In the genomic region with DNA sequence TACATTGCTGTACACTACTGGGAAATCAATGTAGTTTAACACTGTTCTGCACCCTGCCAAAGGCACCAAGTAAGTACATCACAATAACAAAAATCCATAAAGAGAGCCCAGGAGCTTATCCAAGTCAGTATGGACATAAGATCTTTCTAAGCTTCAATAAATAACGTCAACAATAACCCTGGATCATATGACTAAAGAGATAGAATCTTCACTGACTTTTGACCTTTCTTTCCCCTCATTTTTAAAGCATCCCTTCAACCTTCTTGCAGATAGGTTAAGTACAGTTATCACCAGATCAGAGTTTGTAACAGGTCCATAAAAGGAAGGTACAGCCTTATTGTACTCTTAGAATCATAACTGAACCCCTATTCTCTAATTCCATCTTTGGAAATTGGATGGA, we compare ENCODE assay signal across 13 cellular contexts. TPM values are rescaled to one million over a fixed set of nuclear protein-coding genes. Genes with fewer than 3 reads are reported as not detected.
DNase-seq lines count a peak whose midpoint lies in the region; ATAC-seq and TF ChIP-seq lines count a peak whose summit lies in the region.
"Had no signal": no experiment of that assay in that cellular context is flagged by ENCODE, and none has a peak within 500 bp of the region (broad histone marks: within the 10 kb centered on the region; RNA-seq: fewer than 3 reads in every experiment).

No MANE protein-coding gene starts in this region.

- CTCF ChIA-PET in Panc1 (lab: Charles Lee): no interaction called here

- H3K9me3 ChIP-seq in Panc1 (ENCODE audit: control insufficient read depth, insufficient read depth, low read depth, low read length) (no peaks in the 10 kb centered on the region), esophagus squamous epithelium (no peaks in the 10 kb centered on the region)

- no peak for TF ChIP-seq POLR2A in esophagus squamous epithelium (IDR thresholded peaks at IDR 0.05)

- peaks cover 16% of the 10 kb centered on the region for H3K36me3 ChIP-seq in Panc1 (ENCODE audit: control insufficient read depth, insufficient read depth, low read length)
- peaks cover 6 to 30% (median 17%) of the 10 kb centered on the region in 3 donors for H3K36me3 ChIP-seq in esophagus squamous epithelium

- H3K4me3 ChIP-seq in Panc1 (ENCODE audit: low read depth in 2 of 2, low read length in 2 of 2) (no peak overlapping the region), esophagus squamous epithelium (no peak overlapping the region)

- intact Hi-C loops in Panc1 (cut with micrococcal nuclease; ENCODE audit: unreplicated experiment) (no loop called here), esophagus squamous epithelium (cut with DNase I) (loop anchor here (10.0 kb wide), 1 partner anchor 59 kb away; the partner anchor contains the start of gene ABCC1)

- peaks cover 30% of the 10 kb centered on the region for H3K4me1 ChIP-seq in Panc1 (ENCODE audit: control insufficient read depth, insufficient read depth, low read length)
- peaks cover 23 to 68% (median 26%) of the 10 kb centered on the region in 3 donors for H3K4me1 ChIP-seq in esophagus squamous epithelium

- TF ChIP-seq CTCF in Panc1 (IDR thresholded peaks at IDR 0.05) (no peak), esophagus squamous epithelium (IDR thresholded peaks at IDR 0.05) (no peak)

- H3K27ac ChIP-seq in Panc1 (ENCODE audit: low read length): peak overlapping the region; percentile 99
- peak overlapping the region in 3 of 4 donors; percentile 97 to 98 (median 97) for H3K27ac ChIP-seq in esophagus squamous epithelium

- H3K27me3 Mint-ChIP-seq in activated T-cell treated with anti-CD3 and anti-CD28 coated beads, Interleukin-2, amount 50 U/mL, for 72 hours (ENCODE audit: low read depth): no peaks in the 10 kb centered on the region
- no peaks in the 10 kb centered on the region for H3K27me3 Mint-ChIP-seq in stimulated activated naive B cell treated with anti-CD40 and anti-IgM and Interleukin-4, amounts not matched to agents 10 μg/mL and 1 μg/mL and 100 μg/mL, for 72 hours

- in situ Hi-C loops in Panc1 (cut with HindIII; ENCODE audit: low pct_unique_long_range_greater_than_20kb, low sequenced_read_pairs): no loop called here

- peaks cover 2 to 4% of the 10 kb centered on the region in 2 donors for H3K36me3 Mint-ChIP-seq in activated T-cell treated with anti-CD3 and anti-CD28 coated beads, Interleukin-2, amount 50 U/mL, for 72 hours (ENCODE audit: insufficient read depth in 2 of 2)
- peaks cover 12 to 20% of the 10 kb centered on the region in 2 donors for H3K36me3 Mint-ChIP-seq in stimulated activated naive B cell treated with anti-CD40 and anti-IgM and Interleukin-4, amounts not matched to agents 10 μg/mL and 1 μg/mL and 100 μg/mL, for 72 hours

- H3K4me3 Mint-ChIP-seq in activated T-cell treated with anti-CD3 and anti-CD28 coated beads, Interleukin-2, amount 50 U/mL, for 72 hours: peak overlapping the region; percentile 48 to 70
- H3K4me3 Mint-ChIP-seq in stimulated activated naive B cell treated with anti-CD40 and anti-IgM and Interleukin-4, amounts not matched to agents 10 μg/mL and 1 μg/mL and 100 μg/mL, for 72 hours: no peak overlapping the region

- H3K27me3 ChIP-seq in Panc1 (ENCODE audit: control insufficient read depth, insufficient read depth, low read length) (no peaks in the 10 kb centered on the region), esophagus squamous epithelium (no peaks in the 10 kb centered on the region)

- POLR2A ChIA-PET in Panc1 (lab: Charles Lee): no interaction called here

- no peaks in the 10 kb centered on the region for H3K9me3 Mint-ChIP-seq in activated T-cell treated with anti-CD3 and anti-CD28 coated beads, Interleukin-2, amount 50 U/mL, for 72 hours
- no peaks in the 10 kb centered on the region for H3K9me3 Mint-ChIP-seq in stimulated activated naive B cell treated with anti-CD40 and anti-IgM and Interleukin-4, amounts not matched to agents 10 μg/mL and 1 μg/mL and 100 μg/mL, for 72 hours

- ATAC-seq in activated T-cell treated with anti-CD3 and anti-CD28 coated beads, Interleukin-2, amount 50 U/mL, for 72 hours (replicated peaks in 1 of 2): no peak
- ATAC-seq in Panc1 (no peak), HG03108 (IDR thresholded peaks at IDR 0.05; ENCODE audit: unreplicated experiment) (no peak)
- no peak for ATAC-seq in stimulated activated naive B cell treated with anti-CD40 and anti-IgM and Interleukin-4, amounts not matched to agents 10 μg/mL and 1 μg/mL and 100 μg/mL, for 72 hours (replicated peaks)

- peaks cover 28% of the 10 kb centered on the region for H3K4me1 Mint-ChIP-seq in activated T-cell treated with anti-CD3 and anti-CD28 coated beads, Interleukin-2, amount 50 U/mL, for 72 hours (ENCODE audit: low read depth)
- H3K4me1 Mint-ChIP-seq in stimulated activated naive B cell treated with anti-CD40 and anti-IgM and Interleukin-4, amounts not matched to agents 10 μg/mL and 1 μg/mL and 100 μg/mL, for 72 hours: peaks cover 14 to 20% of the 10 kb centered on the region in 2 donors

- no peak for DNase-seq in activated T-cell treated with anti-CD3 and anti-CD28 coated beads, Interleukin-2, amount 50 U/mL, for 72 hours
- no peak for DNase-seq in activated T-cell treated with anti-CD3 and anti-CD28 coated beads for 4 hours
- no peak for DNase-seq in Panc1 (ENCODE audit: low read depth, low spot score)
- DNase-seq in esophagus squamous epithelium (lab: John Stamatoyannopoulos, UW): no peak
- no peak for DNase-seq in stimulated activated naive B cell treated with anti-CD40 and anti-IgM and Interleukin-4, amounts not matched to agents 10 μg/mL and 1 μg/mL and 100 μg/mL, for 72 hours
- no peak for DNase-seq in AG08396 (ENCODE audit: low spot score)
- DNase-seq in stimulated activated naive CD4-positive, alpha-beta T cell treated with Interleukin-2 at 50 U/mL for 16 hours (lab: John Stamatoyannopoulos, UW): no peak
- DNase-seq: activated CD4-positive, alpha-beta T cell treated with anti-CD3 and anti-CD28 coated beads, Interleukin-2, amount 50 U/mL, for 4 hours; NCI-H1092; trophoblast cell had no signal

- 30 to 46% methylated on average over 1 of the region's 1 CpG for WGBS in esophagus squamous epithelium, 2 donors

- H3K27ac Mint-ChIP-seq in activated T-cell treated with anti-CD3 and anti-CD28 coated beads, Interleukin-2, amount 50 U/mL, for 72 hours: no peak overlapping the region
- H3K27ac Mint-ChIP-seq in stimulated activated naive B cell treated with anti-CD40 and anti-IgM and Interleukin-4, amounts not matched to agents 10 μg/mL and 1 μg/mL and 100 μg/mL, for 72 hours: peak overlapping the region; percentile 65

- no TSS peak for BruUV-seq in Panc1 (replicated peaks; lab: Mats Ljungman, UMichigan)

RNA-seq across cellular contexts. Expression of gene CEP20, which starts 2.3 kb away (rescaled TPM):
- 10 to 100 TPM; 59.4 to 81.5 TPM for total RNA-seq in activated T-cell treated with anti-CD3 and anti-CD28 coated beads, Interleukin-2, amount 50 U/mL, for 72 hours
- total RNA-seq in Panc1 (2021; ENCODE audit: unreplicated experiment): 94.3 TPM
- polyA plus RNA-seq in Panc1 (2012; ENCODE audit: insufficient read length): 45.4 TPM
- 10 to 100 TPM; 36.1 to 74.3 (median 42.5) TPM for total RNA-seq in esophagus squamous epithelium

RNA-seq across cellular contexts. Expression of gene MYH11, which starts 29.2 kb away (rescaled TPM):
- not detected for total RNA-seq in activated T-cell treated with anti-CD3 and anti-CD28 coated beads, Interleukin-2, amount 50 U/mL, for 72 hours
- total RNA-seq in Panc1 (2021; ENCODE audit: unreplicated experiment): 0.51 TPM
- polyA plus RNA-seq in Panc1 (2012; ENCODE audit: insufficient read length): 0.59 TPM
- 1,000 to 10,000 TPM in 1 of 4 donors, 100 to 1,000 TPM in 3; 121 to 1,349 (median 217) TPM for total RNA-seq in esophagus squamous epithelium
- total RNA-seq: epithelial cell of proximal tubule, HT-29 had no signal

Comparison
In these comparisons a context has a peak if more than half of its experiments do, and no peak if none do; other contexts are left out.
1. H3K4me3 Mint-ChIP-seq: peak in activated T-cell treated with anti-CD3 and anti-CD28 coated beads, Interleukin-2, amount 50 U/mL, for 72 hours (2 of 2); none in stimulated activated naive B cell treated with anti-CD40 and anti-IgM and Interleukin-4, amounts not matched to agents 10 μg/mL and 1 μg/mL and 100 μg/mL, for 72 hours (0 of 2).
2. RNA of gene MYH11, which starts 29.2 kb away (total RNA-seq): 121 to 1,349 TPM in esophagus squamous epithelium; 0.51 TPM in Panc1 (single experiment) and not detected in activated T-cell treated with anti-CD3 and anti-CD28 coated beads, Interleukin-2, amount 50 U/mL, for 72 hours; every median in the first group is over 10 times any median in the second.